2 cellular contexts compared by ENCODE assay signal in genomic region chr3:180987344-180987743, GRCh38.
TF ChIP-seq lines count a peak whose summit lies in the region.

No MANE protein-coding gene starts in this region.

TF ChIP-seq in HEK293, 187 proteins besides CTCF, POLR2A, EP300 and RAD21:
- TF ChIP-seq SCRT1 (tag by site-specific recombination; IDR thresholded peaks at IDR 0.05; ENCODE audit: borderline replicate concordance) = peak; percentile 54
- TF ChIP-seq PBX3 (CRISPR knock-in tag; IDR thresholded peaks at IDR 0.05) = no peak
- peak; percentile 88 for TF ChIP-seq SCRT2 (tag by site-specific recombination; IDR thresholded peaks at IDR 0.05)

TF ChIP-seq in K562, 482 proteins besides CTCF, POLR2A, EP300 and RAD21:
- TF ChIP-seq PKNOX1 (IDR thresholded peaks at IDR 0.05) (no peak), E2F8 (IDR thresholded peaks at IDR 0.05; ENCODE audit: low read depth, partially characterized antibody) (no peak), IFI16 (CRISPR knock-in tag; IDR thresholded peaks at IDR 0.05) (no peak), USF2 (CRISPR knock-in tag; IDR thresholded peaks at IDR 0.05) (no peak), GABPB1 (CRISPR knock-in tag; IDR thresholded peaks at IDR 0.05) (no peak), HMGXB4 (CRISPR knock-in tag; IDR thresholded peaks at IDR 0.05) (no peak), YY1 (IDR thresholded peaks at IDR 0.05; ENCODE audit: borderline replicate concordance in 1 of 3, control insufficient read depth in 1 of 3, extremely low read depth in 1 of 3, insufficient read depth in 3 of 3, insufficient read length in 1 of 3, insufficient replicate concordance in 2 of 3, low read depth in 1 of 3, low read length in 2 of 3) (no peak), BRCA1 (IDR thresholded peaks at IDR 0.05) (no peak), BRCA1 (CRISPR knock-in tag; IDR thresholded peaks at IDR 0.05) (no peak), ZNF197 (CRISPR knock-in tag; IDR thresholded peaks at IDR 0.05; ENCODE audit: low read depth) (no peak), NCOA2 (IDR thresholded peaks at IDR 0.05; ENCODE audit: partially characterized antibody in 2 of 2) (no peak), NR2F6 (CRISPR knock-in tag; IDR thresholded peaks at IDR 0.05) (no peak), RBM25 (IDR thresholded peaks at IDR 0.05; ENCODE audit: low read depth, low read length, severe bottlenecking) (no peak), NR1H2 (CRISPR knock-in tag; IDR thresholded peaks at IDR 0.05) (no peak), CHAMP1 (IDR thresholded peaks at IDR 0.05) (no peak), TCF7 (IDR thresholded peaks at IDR 0.05; ENCODE audit: borderline replicate concordance) (no peak), PTTG1 (tag; IDR thresholded peaks at IDR 0.05; ENCODE audit: low read depth) (no peak), PPARD (CRISPR knock-in tag; IDR thresholded peaks at IDR 0.05) (no peak), CBFA2T3 (IDR thresholded peaks at IDR 0.05) (no peak), EWSR1 (IDR thresholded peaks at IDR 0.05; ENCODE audit: borderline replicate concordance, low read depth, partially characterized antibody) (no peak), ZNF431 (CRISPR knock-in tag; IDR thresholded peaks at IDR 0.05) (no peak)
